ENCODE assay signal across 29 cellular contexts in genomic region chr2:48562281-48562680, GRCh38. TPM values are rescaled to one million over a fixed set of nuclear protein-coding genes. Genes with fewer than 3 reads are reported as not detected.
"Had no signal": no experiment of that assay in that cellular context is flagged by ENCODE, and none has a peak within 500 bp of the region (broad histone marks: within the 10 kb centered on the region; RNA-seq: fewer than 3 reads in every experiment).

No MANE protein-coding gene starts in this region.

- H3K4me2 ChIP-seq: neural progenitor cell, smooth muscle cell had no signal

- H3K27me3 ChIP-seq: neural progenitor cell, ovary, spleen, suprapubic skin, testis, tibial artery, transverse colon, upper lobe of right lung, uterus had no signal

- H3K27ac ChIP-seq: neural progenitor cell, ovary, parathyroid adenoma, psoas muscle, skin epidermis, spleen, suprapubic skin, testis, tibial artery, transverse colon, upper lobe of right lung, uterus had no signal

- H3K9me3 ChIP-seq: ovary, psoas muscle, spleen, suprapubic skin, testis, tibial artery, transverse colon, upper lobe of right lung, uterus had no signal

- ATAC-seq: natural killer cell; psoas muscle; right cardiac atrium; sciatic nerve; stimulated activated memory B cell treated with anti-CD40 and anti-IgM and Interleukin-4, amounts not matched to agents 10 μg/mL and 1 μg/mL and 100 μg/mL, for 72 hours; stimulated activated naive CD8-positive, alpha-beta T cell treated with anti-CD3 and anti-CD28 coated beads, Interleukin-15, Interleukin-2, amounts not matched to agents 100 U/mL and 50 U/mL, for 24 hours had no signal

- DNase-seq: natural killer cell; occipital lobe; ovary; posterior cingulate gyrus; psoas muscle; right cardiac atrium; spleen; stimulated activated CD4-positive, alpha-beta T cell treated with anti-CD3 and anti-CD28 coated beads, Interleukin-12 subunit alpha, Interleukin-12 subunit beta, amount 100 ng/mL, for 4 hours; stimulated activated CD4-positive, alpha-beta T cell treated with anti-CD3 and anti-CD28 coated beads, Interleukin-1b, Interleukin-23, amount 100 ng/mL, for 48 hours; stimulated activated CD4-positive, alpha-beta T cell treated with anti-CD3 and anti-CD28 coated beads, Interleukin-4, amount 100 ng/mL, for 1 hour; stimulated activated CD4-positive, alpha-beta T cell treated with anti-CD3 and anti-CD28 coated beads, Interleukin-4, amount 100 ng/mL, for 4 hours; stimulated activated CD8-positive, alpha-beta memory T cell treated with anti-CD3 and anti-CD28 coated beads, Interleukin-4, amount 100 ng/mL, for 48 hours; stimulated activated naive CD4-positive, alpha-beta T cell; stimulated activated naive CD8-positive, alpha-beta T cell treated with anti-CD3 and anti-CD28 coated beads, Interleukin-15, amount 100 ng/mL, for 72 hours; stimulated activated naive CD8-positive, alpha-beta T cell treated with anti-CD3 and anti-CD28 coated beads, Interleukin-15, Interleukin-2, amounts not matched to agents 100 U/mL and 50 U/mL, for 24 hours; substantia nigra; testis; tibial artery; transverse colon; upper lobe of right lung; uterus had no signal

- H3K36me3 ChIP-seq: neural progenitor cell, ovary, spleen, suprapubic skin, tibial artery, transverse colon, upper lobe of right lung, uterus had no signal

- H3K4me1 ChIP-seq: psoas muscle, testis had no signal

- H3K9ac ChIP-seq: neural progenitor cell, parathyroid adenoma had no signal

- H2AFZ ChIP-seq: neural progenitor cell, parathyroid adenoma had no signal

- H3K4me3 ChIP-seq: neural progenitor cell, ovary, psoas muscle, skin epidermis, smooth muscle cell, spleen, suprapubic skin, testis, tibial artery, transverse colon, upper lobe of right lung, uterus had no signal

RNA-seq across cellular contexts. Expression of gene GTF2A1L, which starts 55.4 kb away (rescaled TPM):
- total RNA-seq: natural killer cell, progenitor cell of endocrine pancreas, upper lobe of right lung had no signal
- polyA plus RNA-seq: right cardiac atrium had no signal
